ENCODE assay signal across 8 cellular contexts in genomic region chr7:38107486-38107893, GRCh38.
DNase-seq lines count a peak whose midpoint lies in the region; ATAC-seq, FAIRE-seq and TF ChIP-seq lines count a peak whose summit lies in the region.

No MANE protein-coding gene starts in this region.

- no peak overlapping the region for H3K27ac Mint-ChIP-seq in activated CD4-positive, alpha-beta T cell treated with anti-CD3 and anti-CD28 coated beads for 36 hours

- POLR2A ChIA-PET in A549 (lab: Yijun Ruan, JAX) = no interaction called here
- POLR2A ChIA-PET in activated CD4-positive, alpha-beta T cell treated with anti-CD3 and anti-CD28 coated beads for 36 hours (lab: Charles Lee) = no interaction called here

- no peaks in the 10 kb centered on the region for H3K4me1 Mint-ChIP-seq in activated CD4-positive, alpha-beta T cell treated with anti-CD3 and anti-CD28 coated beads for 36 hours

- intact Hi-C loops in activated CD4-positive, alpha-beta T cell treated with anti-CD3 and anti-CD28 coated beads for 36 hours (cut with DNase I, micrococcal nuclease) = loop anchor here (1.0 to 10.0 kb wide), 9 partner anchors 115 to 267 kb away; no protein-coding TSS in a partner anchor
- intact Hi-C loops in right lobe of liver (cut with DNase I) = loop anchor here (5.0 to 10.0 kb wide), 3 partner anchors 117 to 265 kb away; partner anchors contain the start of gene SFRP4 (in 1 of the 2)

- TF ChIP-seq POLR2A in A549 (IDR thresholded peaks at IDR 0.05; ENCODE audit: low read length) (no peak), right lobe of liver (IDR thresholded peaks at IDR 0.05) (no peak)

- H3K4me2 ChIP-seq in A549 = no peak overlapping the region

- H3K9me3 ChIP-seq in A549 (no peaks in the 10 kb centered on the region), right lobe of liver (no peaks in the 10 kb centered on the region)

- FAIRE-seq in A549 (lab: Jason Lieb, UNC) = peak; percentile 74

- H3K27me3 Mint-ChIP-seq in activated CD4-positive, alpha-beta T cell treated with anti-CD3 and anti-CD28 coated beads for 36 hours = peaks cover 16% of the 10 kb centered on the region

- TF ChIP-seq EP300 in A549 (IDR thresholded peaks at IDR 0.05) = no peak

- H3K27me3 ChIP-seq in right lobe of liver = no peaks in the 10 kb centered on the region

- H3K9me3 Mint-ChIP-seq in activated CD4-positive, alpha-beta T cell treated with anti-CD3 and anti-CD28 coated beads for 36 hours (ENCODE audit: low read depth) = no peaks in the 10 kb centered on the region

- no peaks in the 10 kb centered on the region for H3K36me3 Mint-ChIP-seq in activated CD4-positive, alpha-beta T cell treated with anti-CD3 and anti-CD28 coated beads for 36 hours (ENCODE audit: low read depth)

- peak; percentile 95 to 97 for ATAC-seq in A549
- ATAC-seq in GM18499 (IDR thresholded peaks at IDR 0.05; ENCODE audit: insufficient read depth, unreplicated experiment) = peak; percentile 67
- ATAC-seq in HG03066 (IDR thresholded peaks at IDR 0.05; ENCODE audit: low read depth, unreplicated experiment) = peak; percentile 70
- peak; percentile 85 for ATAC-seq in activated CD4-positive, alpha-beta T cell treated with anti-CD3 and anti-CD28 coated beads for 36 hours
- ATAC-seq in right lobe of liver = peak; percentile 91 to 96 (median 94)

- no peak overlapping the region for H3K4me3 Mint-ChIP-seq in activated CD4-positive, alpha-beta T cell treated with anti-CD3 and anti-CD28 coated beads for 36 hours

- peak; percentile 84 to 86 for TF ChIP-seq RAD21 in A549 (conservative IDR thresholded peaks at IDR 0.05 in 1 of 2, IDR thresholded peaks at IDR 0.05 in 1 of 2)

- H3K4me1 ChIP-seq in A549 (no peaks in the 10 kb centered on the region), right lobe of liver (no peaks in the 10 kb centered on the region)

- H3K4me3 ChIP-seq in A549 = no peak overlapping the region
- H3K4me3 ChIP-seq in coronary artery = no peak overlapping the region
- no peak overlapping the region for H3K4me3 ChIP-seq in right lobe of liver

- TF ChIP-seq CTCF in A549 (IDR thresholded peaks at IDR 0.05) = peak; percentile 91
- peak; percentile 73 for TF ChIP-seq CTCF in coronary artery (IDR thresholded peaks at IDR 0.05)
- peak; percentile 73 to 84 (median 80) for TF ChIP-seq CTCF in right lobe of liver (IDR thresholded peaks at IDR 0.05)

- 30% methylated on average over 3 of the region's 3 CpGs for WGBS in A549 (ENCODE audit: missing lambda C conversion rate)
- WGBS in right lobe of liver (ENCODE audit: insufficient coverage, low coverage, low lambda C conversion rate, missing lambda C conversion rate) = 17% methylated on average over 3 of the region's 3 CpGs

- H3K27ac ChIP-seq in A549 (no peak overlapping the region), coronary artery (no peak overlapping the region), right lobe of liver (no peak overlapping the region)

- DNase-seq in A549 (ENCODE audit: low read depth in 1 of 2, low spot score in 1 of 2) (peak; percentile 58 to 61), NCI-H2227 (lab: John Stamatoyannopoulos, UW; ENCODE audit: unreplicated experiment) (peak; percentile 65), coronary artery (ENCODE audit: low spot score) (no peak), right lobe of liver (peak; percentile 45 to 68 (median 55))
- peak; percentile 80 for DNase-seq in activated CD4-positive, alpha-beta T cell treated with anti-CD3 and anti-CD28 coated beads for 36 hours
- DNase-seq in stimulated activated CD8-positive, alpha-beta memory T cell treated with anti-CD3 and anti-CD28 coated beads, Interleukin-12 subunit alpha, Interleukin-12 subunit beta, amount 100 ng/mL, for 1 hour (ENCODE audit: low read depth) = peak; percentile 63

- H3K36me3 ChIP-seq in right lobe of liver = no peaks in the 10 kb centered on the region

- CTCF ChIA-PET in A549 (lab: Yijun Ruan, JAX) = interaction anchor here (0.8 to 6.3 kb wide), 19 partner anchors 13 to 262 kb away, joined by 3 to 60 read pairs (median 4); partner anchors contain the start of genes EPDR1 and SFRP4
- CTCF ChIA-PET in activated CD4-positive, alpha-beta T cell treated with anti-CD3 and anti-CD28 coated beads for 36 hours (lab: Charles Lee) = interaction anchor here (0.6 to 5.0 kb wide), 18 partner anchors 13 to 642 kb away, joined by 3 to 70 read pairs (median 5); no protein-coding TSS in a partner anchor

TF ChIP-seq in A549, 52 proteins besides CTCF, POLR2A, EP300 and RAD21:
- TF ChIP-seq SMC3 (IDR thresholded peaks at IDR 0.05) (peak; percentile 86), EHMT2 (IDR thresholded peaks at IDR 0.05; ENCODE audit: low read depth) (no peak)
